ENCODE assay signal across 1 cellular context in genomic region chr6:3258720-3259490, GRCh38.
TF ChIP-seq lines count a peak whose summit lies in the region.

TSS of gene PSMG4 (plus strand) at chr6:3258947. CDS start at chr6:3259023, 76 bp downstream.

TF ChIP-seq in HepG2, 621 proteins besides CTCF, POLR2A, EP300 and RAD21 (continued from another document and continues in another):
- TF ChIP-seq MYC (CRISPR knock-in tag; IDR thresholded peaks at IDR 0.05; ENCODE audit: borderline replicate concordance) (peak; percentile 98), ZNF468 (CRISPR knock-in tag; IDR thresholded peaks at IDR 0.05) (peak; percentile 60; the same call in 1 of the 2 replicates), HES4 (CRISPR knock-in tag; IDR thresholded peaks at IDR 0.05; ENCODE audit: borderline replicate concordance) (peak; percentile 93), ZFYVE20 (CRISPR knock-in tag; IDR thresholded peaks at IDR 0.05; ENCODE audit: borderline replicate concordance, low read depth) (no peak), NFIC (IDR thresholded peaks at IDR 0.05; ENCODE audit: low read length) (no peak), ZMAT3 (CRISPR knock-in tag; conservative IDR thresholded peaks at IDR 0.05) (peak; percentile 93), ZNF781 (CRISPR knock-in tag; IDR thresholded peaks at IDR 0.05; ENCODE audit: borderline replicate concordance, not compliant biosample characterization) (peak; percentile 56), MEIS2 (CRISPR knock-in tag; IDR thresholded peaks at IDR 0.05) (peak; percentile 95), JARID2 (CRISPR knock-in tag; IDR thresholded peaks at IDR 0.05; ENCODE audit: insufficient replicate concordance) (peak; percentile 32), ZFP1 (CRISPR knock-in tag; IDR thresholded peaks at IDR 0.05) (no peak), BHLHE40 (IDR thresholded peaks at IDR 0.05; ENCODE audit: low read length) (peak; percentile 30; the same call in 1 of the 2 replicates), CC2D1A (CRISPR knock-in tag; IDR thresholded peaks at IDR 0.05) (no peak), ZBTB14 (CRISPR knock-in tag; IDR thresholded peaks at IDR 0.05) (peak; percentile 56), GATA4 (IDR thresholded peaks at IDR 0.05; ENCODE audit: borderline replicate concordance, low read depth) (0 out of 2 replicates have a peak, but pooled peaks have one; percentile 41), SPEN (CRISPR knock-in tag; IDR thresholded peaks at IDR 0.05; ENCODE audit: low read depth) (peak; percentile 94), CHD2 (IDR thresholded peaks at IDR 0.05; ENCODE audit: low read depth, low read length) (peak; percentile 47; the same call in 1 of the 2 replicates), PRDM15 (CRISPR knock-in tag; IDR thresholded peaks at IDR 0.05) (peak; percentile 89), ZBTB4 (CRISPR knock-in tag; IDR thresholded peaks at IDR 0.05; ENCODE audit: borderline replicate concordance) (peak; percentile 50; the same call in 1 of the 2 replicates), ZC3H4 (CRISPR knock-in tag; IDR thresholded peaks at IDR 0.05; ENCODE audit: borderline replicate concordance) (no peak; the same call in 1 of the 2 replicates), ZNF768 (CRISPR knock-in tag; IDR thresholded peaks at IDR 0.05) (peak; percentile 71), PHF20 (CRISPR knock-in tag; IDR thresholded peaks at IDR 0.05) (peak; percentile 80), NR2C2 (CRISPR knock-in tag; IDR thresholded peaks at IDR 0.05; ENCODE audit: borderline replicate concordance) (peak; percentile 82), ZNF530 (CRISPR knock-in tag; IDR thresholded peaks at IDR 0.05; ENCODE audit: low read depth) (no peak), ZHX1 (CRISPR knock-in tag; IDR thresholded peaks at IDR 0.05; ENCODE audit: low read depth) (peak; percentile 90), KDM5B (CRISPR knock-in tag; IDR thresholded peaks at IDR 0.05; ENCODE audit: borderline replicate concordance) (peak; percentile 85; the same call in 1 of the 2 replicates), TFDP2 (CRISPR knock-in tag; IDR thresholded peaks at IDR 0.05) (peak; percentile 84), HNF4G (IDR thresholded peaks at IDR 0.05; ENCODE audit: borderline replicate concordance, low read depth, low read length) (no peak), HNF4G (CRISPR knock-in tag; IDR thresholded peaks at IDR 0.05; ENCODE audit: borderline replicate concordance, low read depth) (0 out of 2 replicates have a peak, but pooled peaks have one; percentile 6), TBL1XR1 (IDR thresholded peaks at IDR 0.05; ENCODE audit: borderline replicate concordance, low read length, partially characterized antibody) (no peak)
- TF ChIP-seq, protein P1, sequence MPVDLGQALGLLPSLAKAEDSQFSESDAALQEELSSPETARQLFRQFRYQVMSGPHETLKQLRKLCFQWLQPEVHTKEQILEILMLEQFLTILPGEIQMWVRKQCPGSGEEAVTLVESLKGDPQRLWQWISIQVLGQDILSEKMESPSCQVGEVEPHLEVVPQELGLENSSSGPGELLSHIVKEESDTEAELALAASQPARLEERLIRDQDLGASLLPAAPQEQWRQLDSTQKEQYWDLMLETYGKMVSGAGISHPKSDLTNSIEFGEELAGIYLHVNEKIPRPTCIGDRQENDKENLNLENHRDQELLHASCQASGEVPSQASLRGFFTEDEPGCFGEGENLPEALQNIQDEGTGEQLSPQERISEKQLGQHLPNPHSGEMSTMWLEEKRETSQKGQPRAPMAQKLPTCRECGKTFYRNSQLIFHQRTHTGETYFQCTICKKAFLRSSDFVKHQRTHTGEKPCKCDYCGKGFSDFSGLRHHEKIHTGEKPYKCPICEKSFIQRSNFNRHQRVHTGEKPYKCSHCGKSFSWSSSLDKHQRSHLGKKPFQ (CRISPR knock-in tag; IDR thresholded peaks at IDR 0.05; ENCODE audit: insufficient replicate concordance): no peak
- TF ChIP-seq, protein P2, sequence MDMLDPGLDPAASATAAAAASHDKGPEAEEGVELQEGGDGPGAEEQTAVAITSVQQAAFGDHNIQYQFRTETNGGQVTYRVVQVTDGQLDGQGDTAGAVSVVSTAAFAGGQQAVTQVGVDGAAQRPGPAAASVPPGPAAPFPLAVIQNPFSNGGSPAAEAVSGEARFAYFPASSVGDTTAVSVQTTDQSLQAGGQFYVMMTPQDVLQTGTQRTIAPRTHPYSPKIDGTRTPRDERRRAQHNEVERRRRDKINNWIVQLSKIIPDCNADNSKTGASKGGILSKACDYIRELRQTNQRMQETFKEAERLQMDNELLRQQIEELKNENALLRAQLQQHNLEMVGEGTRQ (IDR thresholded peaks at IDR 0.05; ENCODE audit: low read depth, low read length): no peak
- TF ChIP-seq, protein P2 (CRISPR knock-in tag; IDR thresholded peaks at IDR 0.05; ENCODE audit: borderline replicate concordance): no peak
- TF ChIP-seq, protein P3, sequence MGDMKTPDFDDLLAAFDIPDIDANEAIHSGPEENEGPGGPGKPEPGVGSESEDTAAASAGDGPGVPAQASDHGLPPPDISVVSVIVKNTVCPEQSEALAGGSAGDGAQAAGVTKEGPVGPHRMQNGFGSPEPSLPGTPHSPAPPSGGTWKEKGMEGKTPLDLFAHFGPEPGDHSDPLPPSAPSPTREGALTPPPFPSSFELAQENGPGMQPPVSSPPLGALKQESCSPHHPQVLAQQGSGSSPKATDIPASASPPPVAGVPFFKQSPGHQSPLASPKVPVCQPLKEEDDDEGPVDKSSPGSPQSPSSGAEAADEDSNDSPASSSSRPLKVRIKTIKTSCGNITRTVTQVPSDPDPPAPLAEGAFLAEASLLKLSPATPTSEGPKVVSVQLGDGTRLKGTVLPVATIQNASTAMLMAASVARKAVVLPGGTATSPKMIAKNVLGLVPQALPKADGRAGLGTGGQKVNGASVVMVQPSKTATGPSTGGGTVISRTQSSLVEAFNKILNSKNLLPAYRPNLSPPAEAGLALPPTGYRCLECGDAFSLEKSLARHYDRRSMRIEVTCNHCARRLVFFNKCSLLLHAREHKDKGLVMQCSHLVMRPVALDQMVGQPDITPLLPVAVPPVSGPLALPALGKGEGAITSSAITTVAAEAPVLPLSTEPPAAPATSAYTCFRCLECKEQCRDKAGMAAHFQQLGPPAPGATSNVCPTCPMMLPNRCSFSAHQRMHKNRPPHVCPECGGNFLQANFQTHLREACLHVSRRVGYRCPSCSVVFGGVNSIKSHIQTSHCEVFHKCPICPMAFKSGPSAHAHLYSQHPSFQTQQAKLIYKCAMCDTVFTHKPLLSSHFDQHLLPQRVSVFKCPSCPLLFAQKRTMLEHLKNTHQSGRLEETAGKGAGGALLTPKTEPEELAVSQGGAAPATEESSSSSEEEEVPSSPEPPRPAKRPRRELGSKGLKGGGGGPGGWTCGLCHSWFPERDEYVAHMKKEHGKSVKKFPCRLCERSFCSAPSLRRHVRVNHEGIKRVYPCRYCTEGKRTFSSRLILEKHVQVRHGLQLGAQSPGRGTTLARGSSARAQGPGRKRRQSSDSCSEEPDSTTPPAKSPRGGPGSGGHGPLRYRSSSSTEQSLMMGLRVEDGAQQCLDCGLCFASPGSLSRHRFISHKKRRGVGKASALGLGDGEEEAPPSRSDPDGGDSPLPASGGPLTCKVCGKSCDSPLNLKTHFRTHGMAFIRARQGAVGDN (CRISPR knock-in tag; IDR thresholded peaks at IDR 0.05): peak; percentile 92
